8 cellular contexts compared by ENCODE assay signal in genomic region chr13:99605417-99606321, GRCh38. TPM values are rescaled to one million over a fixed set of nuclear protein-coding genes. Genes with fewer than 3 reads are reported as not detected.
DNase-seq lines count a peak whose midpoint lies in the region; ATAC-seq lines count a peak whose summit lies in the region.

No MANE protein-coding gene starts in this region.

- no peaks in the 10 kb centered on the region for H3K4me1 ChIP-seq in mesodermal cell (ENCODE audit: control insufficient read depth, insufficient read depth, low read length, poor library complexity, severe bottlenecking)

- POLR2A ChIA-PET in activated CD4-positive, alpha-beta T cell treated with anti-CD3 and anti-CD28 coated beads, Interleukin-2, amount 10 ng/mL, durations not matched to agents 7 days and 5 days (lab: Charles Lee): interaction anchor here (0.7 kb wide), 1 partner anchor 627 kb away, joined by 4 read pairs; no protein-coding TSS in a partner anchor

- H3K36me3 ChIP-seq in mesodermal cell (ENCODE audit: control insufficient read depth, insufficient read depth, low read length): no peaks in the 10 kb centered on the region

- peak overlapping the region; percentile 91 for H3K27ac Mint-ChIP-seq in activated CD4-positive, alpha-beta T cell treated with anti-CD3 and anti-CD28 coated beads, Interleukin-2, amount 10 ng/mL, durations not matched to agents 7 days and 5 days
- peak overlapping the region; percentile 81 to 82 for H3K27ac Mint-ChIP-seq in effector memory CD8-positive, alpha-beta T cell
- peak overlapping the region; percentile 86 for H3K27ac Mint-ChIP-seq in stimulated activated memory B cell treated with anti-CD40 and anti-IgM and Interleukin-4, amounts not matched to agents 10 μg/mL and 1 μg/mL and 100 μg/mL, for 72 hours

- H3K4me1 Mint-ChIP-seq in activated CD4-positive, alpha-beta T cell treated with anti-CD3 and anti-CD28 coated beads, Interleukin-2, amount 10 ng/mL, durations not matched to agents 7 days and 5 days: peaks cover 55% of the 10 kb centered on the region
- H3K4me1 Mint-ChIP-seq in effector memory CD8-positive, alpha-beta T cell (ENCODE audit: low read depth in 2 of 2): peaks cover 34 to 43% of the 10 kb centered on the region in 2 donors
- H3K4me1 Mint-ChIP-seq in stimulated activated memory B cell treated with anti-CD40 and anti-IgM and Interleukin-4, amounts not matched to agents 10 μg/mL and 1 μg/mL and 100 μg/mL, for 72 hours: peaks cover 51% of the 10 kb centered on the region

- H3K9me3 Mint-ChIP-seq in activated CD4-positive, alpha-beta T cell treated with anti-CD3 and anti-CD28 coated beads, Interleukin-2, amount 10 ng/mL, durations not matched to agents 7 days and 5 days: peaks cover 4% of the 10 kb centered on the region
- H3K9me3 Mint-ChIP-seq in effector memory CD8-positive, alpha-beta T cell: no peaks in the 10 kb centered on the region
- no peaks in the 10 kb centered on the region for H3K9me3 Mint-ChIP-seq in stimulated activated memory B cell treated with anti-CD40 and anti-IgM and Interleukin-4, amounts not matched to agents 10 μg/mL and 1 μg/mL and 100 μg/mL, for 72 hours

- peak; percentile 46 for DNase-seq in SKM-1 treated with dmso at 0.1 percent for 144 hours (lab: John Stamatoyannopoulos, UW; ENCODE audit: unreplicated experiment)
- no peak for DNase-seq in SKM-1 (lab: John Stamatoyannopoulos, UW; ENCODE audit: unreplicated experiment)
- DNase-seq in NCI-H2081 (lab: John Stamatoyannopoulos, UW): peak; percentile 11 to 61
- DNase-seq in activated CD4-positive, alpha-beta T cell treated with anti-CD3 and anti-CD28 coated beads, Interleukin-2, amount 10 ng/mL, durations not matched to agents 7 days and 5 days: peak; percentile 56
- DNase-seq in effector memory CD8-positive, alpha-beta T cell: peak in 2 of 3 experiments; percentile 37 to 38

- ATAC-seq in HG02885 (IDR thresholded peaks at IDR 0.05; ENCODE audit: poor library complexity, unreplicated experiment): peak; percentile 59
- peak; percentile 55 for ATAC-seq in effector memory CD8-positive, alpha-beta T cell (replicated peaks)
- ATAC-seq in stimulated activated memory B cell treated with anti-CD40 and anti-IgM and Interleukin-4, amounts not matched to agents 10 μg/mL and 1 μg/mL and 100 μg/mL, for 72 hours: peak; percentile 84

- CTCF ChIA-PET in activated CD4-positive, alpha-beta T cell treated with anti-CD3 and anti-CD28 coated beads, Interleukin-2, amount 10 ng/mL, durations not matched to agents 7 days and 5 days (lab: Charles Lee): interaction anchor here (0.6 to 1.6 kb wide), 9 partner anchors 9 to 1101 kb away, joined by 3 to 5 read pairs (median 4); no protein-coding TSS in a partner anchor

- H3K4me3 Mint-ChIP-seq in activated CD4-positive, alpha-beta T cell treated with anti-CD3 and anti-CD28 coated beads, Interleukin-2, amount 10 ng/mL, durations not matched to agents 7 days and 5 days: peak overlapping the region; percentile 80
- H3K4me3 Mint-ChIP-seq in effector memory CD8-positive, alpha-beta T cell: peak overlapping the region; percentile 86
- H3K4me3 Mint-ChIP-seq in stimulated activated memory B cell treated with anti-CD40 and anti-IgM and Interleukin-4, amounts not matched to agents 10 μg/mL and 1 μg/mL and 100 μg/mL, for 72 hours: peak overlapping the region; percentile 90

- H3K9me3 ChIP-seq in mesodermal cell (ENCODE audit: control insufficient read depth, low read length): no peaks in the 10 kb centered on the region

- peak overlapping the region; percentile 33 for H3K27ac ChIP-seq in mesodermal cell (ENCODE audit: low read depth, low read length, severe bottlenecking)

- no peaks in the 10 kb centered on the region for H3K27me3 Mint-ChIP-seq in activated CD4-positive, alpha-beta T cell treated with anti-CD3 and anti-CD28 coated beads, Interleukin-2, amount 10 ng/mL, durations not matched to agents 7 days and 5 days
- H3K27me3 Mint-ChIP-seq in effector memory CD8-positive, alpha-beta T cell: no peaks in the 10 kb centered on the region
- H3K27me3 Mint-ChIP-seq in stimulated activated memory B cell treated with anti-CD40 and anti-IgM and Interleukin-4, amounts not matched to agents 10 μg/mL and 1 μg/mL and 100 μg/mL, for 72 hours: no peaks in the 10 kb centered on the region

- H3K36me3 Mint-ChIP-seq in activated CD4-positive, alpha-beta T cell treated with anti-CD3 and anti-CD28 coated beads, Interleukin-2, amount 10 ng/mL, durations not matched to agents 7 days and 5 days (ENCODE audit: low read depth): peaks cover 6% of the 10 kb centered on the region
- peaks cover 5% of the 10 kb centered on the region for H3K36me3 Mint-ChIP-seq in effector memory CD8-positive, alpha-beta T cell (ENCODE audit: insufficient read depth)
- H3K36me3 Mint-ChIP-seq in stimulated activated memory B cell treated with anti-CD40 and anti-IgM and Interleukin-4, amounts not matched to agents 10 μg/mL and 1 μg/mL and 100 μg/mL, for 72 hours: peaks cover 7% of the 10 kb centered on the region

- peak overlapping the region; percentile 61 for H3K4me3 ChIP-seq in mesodermal cell (ENCODE audit: extremely low read depth, insufficient read depth, low read length, poor library complexity, severe bottlenecking)

- 31 to 37% methylated on average over 16 to 17 of the region's 18 CpGs for WGBS in mesodermal cell (ENCODE audit: insufficient coverage in 2 of 2), 2 experiments

RNA-seq across cellular contexts. Expression of gene CLYBL, which starts 0.8 kb away (rescaled TPM):
- 10 to 100 TPM; 12.2 to 13.0 TPM for total RNA-seq in activated CD4-positive, alpha-beta T cell treated with anti-CD3 and anti-CD28 coated beads, Interleukin-2, amount 10 ng/mL, durations not matched to agents 7 days and 5 days
- polyA plus RNA-seq in mesodermal cell (2013, experiment 1 of 2): 4.2 TPM
- polyA plus RNA-seq in mesodermal cell (2013, experiment 2 of 2): 5.3 TPM
